In the genomic region with DNA sequence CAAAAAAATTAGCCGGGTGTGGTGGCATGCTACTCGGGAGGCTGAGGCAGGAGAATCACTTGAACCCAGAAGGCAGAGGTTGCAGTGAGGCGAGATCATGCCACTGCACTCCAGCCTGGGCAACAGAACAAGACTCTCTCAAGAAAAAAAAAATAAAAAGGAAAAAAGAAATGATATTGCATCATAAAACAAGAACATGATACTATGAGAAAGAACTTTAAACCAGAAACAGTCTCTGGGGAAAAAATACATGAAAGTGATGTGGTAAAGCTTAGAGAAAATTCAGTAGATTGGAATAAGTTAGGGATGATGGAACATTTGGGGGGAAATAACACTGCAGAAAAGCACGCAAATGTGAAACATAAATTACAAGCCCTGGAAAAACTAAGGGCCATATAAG, we compare ENCODE assay signal across 2 cellular contexts.
TF ChIP-seq lines count a peak whose summit lies in the region.

No MANE protein-coding gene starts in this region.

TF ChIP-seq in HepG2, 621 proteins besides CTCF, POLR2A, EP300 and RAD21:
- TF ChIP-seq, protein P1, sequence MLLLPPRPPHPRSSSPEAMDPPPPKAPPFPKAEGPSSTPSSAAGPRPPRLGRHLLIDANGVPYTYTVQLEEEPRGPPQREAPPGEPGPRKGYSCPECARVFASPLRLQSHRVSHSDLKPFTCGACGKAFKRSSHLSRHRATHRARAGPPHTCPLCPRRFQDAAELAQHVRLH (CRISPR knock-in tag; IDR thresholded peaks at IDR 0.05; ENCODE audit: borderline replicate concordance, low read depth) = no peak
- TF ChIP-seq ATF7 (IDR thresholded peaks at IDR 0.05) = peak; percentile 67; the same call in 1 of the 2 replicates
- TF ChIP-seq ATF7 (CRISPR knock-in tag; IDR thresholded peaks at IDR 0.05) = no peak

TF ChIP-seq in K562, 482 proteins besides CTCF, POLR2A, EP300 and RAD21:
- TF ChIP-seq ZNF239 (CRISPR knock-in tag; IDR thresholded peaks at IDR 0.05) (no peak), CEBPG (CRISPR knock-in tag; IDR thresholded peaks at IDR 0.05) (no peak), CEBPG (tag; conservative IDR thresholded peaks at IDR 0.05 in 1 of 2, IDR thresholded peaks at IDR 0.05 in 1 of 2) (peak; percentile 36 to 57; a peak in 1 of 4 replicates)
